Comparison of ENCODE assay signal across 17 cellular contexts in genomic region chr1:150798509-150798908, GRCh38. TPM values are rescaled to one million over a fixed set of nuclear protein-coding genes. Genes with fewer than 3 reads are reported as not detected.
DNase-seq lines count a peak whose midpoint lies in the region; ATAC-seq and TF ChIP-seq lines count a peak whose summit lies in the region.
"Had no signal": no experiment of that assay in that cellular context is flagged by ENCODE, and none has a peak within 500 bp of the region (broad histone marks: within the 10 kb centered on the region; RNA-seq: fewer than 3 reads in every experiment).

No MANE protein-coding gene starts in this region.

- peak; percentile 57 for ATAC-seq in sciatic nerve
- ATAC-seq in HG03457 (IDR thresholded peaks at IDR 0.05; ENCODE audit: unreplicated experiment) = no peak
- ATAC-seq: activated T-cell treated with anti-CD3 and anti-CD28 coated beads, Interleukin-2, amount 50 U/mL, for 72 hours; lower lobe of right lung had no signal

- H3K27ac Mint-ChIP-seq in brain = peak overlapping the region; percentile 10 to 52 (median 36)
- H3K27ac Mint-ChIP-seq in activated T-helper 1 cell treated with anti-CD3 and anti-CD28 coated beads, Interleukin-12 subunit alpha, Interleukin-12 subunit beta, Interleukin-2, Interleukin-4 antibody, amounts not matched to agents 30 ng/mL and 10 ng/mL and 1 ng/mL, durations not matched to agents 14 hours and 24 hours and 36 hours = no peak overlapping the region
- H3K27ac Mint-ChIP-seq: activated CD4-positive, alpha-beta T cell treated with anti-CD3 and anti-CD28 coated beads, Interleukin-2, amount 10 ng/mL, durations not matched to agents 24 days and 14 days; activated T-cell treated with anti-CD3 and anti-CD28 coated beads, Interleukin-2, amount 50 U/mL, for 72 hours; stimulated activated naive CD8-positive, alpha-beta T cell treated with anti-CD3 and anti-CD28 coated beads, Interleukin-15, Interleukin-2, amounts not matched to agents 100 ng/mL and 50 ng/mL, for 24 hours; T-helper 2 cell treated with Interferon-gamma antibody and Interleukin-4, amounts not matched to agents 5 μg/mL and 100 μg/mL, for 36 hours had no signal

- peaks cover 21% of the 10 kb centered on the region for H3K4me1 Mint-ChIP-seq in brain
- no peaks in the 10 kb centered on the region for H3K4me1 Mint-ChIP-seq in activated T-helper 1 cell treated with anti-CD3 and anti-CD28 coated beads, Interleukin-12 subunit alpha, Interleukin-12 subunit beta, Interleukin-2, Interleukin-4 antibody, amounts not matched to agents 30 ng/mL and 10 ng/mL and 1 ng/mL, durations not matched to agents 14 hours and 24 hours and 36 hours (ENCODE audit: low read depth)
- H3K4me1 Mint-ChIP-seq: activated CD4-positive, alpha-beta T cell treated with anti-CD3 and anti-CD28 coated beads, Interleukin-2, amount 10 ng/mL, durations not matched to agents 24 days and 14 days; CD4-positive, CD25-positive, alpha-beta regulatory T cell had no signal

- H3K36me3 Mint-ChIP-seq in brain = peaks cover 29% of the 10 kb centered on the region
- H3K36me3 Mint-ChIP-seq in activated T-helper 1 cell treated with anti-CD3 and anti-CD28 coated beads, Interleukin-12 subunit alpha, Interleukin-12 subunit beta, Interleukin-2, Interleukin-4 antibody, amounts not matched to agents 30 ng/mL and 10 ng/mL and 1 ng/mL, durations not matched to agents 14 hours and 24 hours and 36 hours (ENCODE audit: low read depth) = peaks cover 19% of the 10 kb centered on the region

- no peaks in the 10 kb centered on the region for H3K9me3 Mint-ChIP-seq in brain
- H3K9me3 Mint-ChIP-seq in activated T-helper 1 cell treated with anti-CD3 and anti-CD28 coated beads, Interleukin-12 subunit alpha, Interleukin-12 subunit beta, Interleukin-2, Interleukin-4 antibody, amounts not matched to agents 30 ng/mL and 10 ng/mL and 1 ng/mL, durations not matched to agents 14 hours and 24 hours and 36 hours = no peaks in the 10 kb centered on the region
- H3K9me3 Mint-ChIP-seq: activated CD4-positive, alpha-beta T cell treated with anti-CD3 and anti-CD28 coated beads, Interleukin-2, amount 10 ng/mL, durations not matched to agents 24 days and 14 days; activated T-cell treated with anti-CD3 and anti-CD28 coated beads, Interleukin-2, amount 50 U/mL, for 72 hours; CD4-positive, CD25-positive, alpha-beta regulatory T cell; neural crest cell; stimulated activated naive CD8-positive, alpha-beta T cell treated with anti-CD3 and anti-CD28 coated beads, Interleukin-15, Interleukin-2, amounts not matched to agents 100 ng/mL and 50 ng/mL, for 24 hours; T-helper 2 cell treated with Interferon-gamma antibody and Interleukin-4, amounts not matched to agents 5 μg/mL and 100 μg/mL, for 36 hours had no signal

- peak; percentile 99 for DNase-seq in NCI-H146 (lab: John Stamatoyannopoulos, UW)
- DNase-seq in NCI-H345 treated with DMSO at 0.1 percent for 48 hours (lab: John Stamatoyannopoulos, UW; ENCODE audit: unreplicated experiment) = peak; percentile 98
- no peak for DNase-seq in sciatic nerve (ENCODE audit: low spot score)
- no peak for DNase-seq in D341Med (ENCODE audit: low spot score)
- no peak for DNase-seq in activated T-helper 1 cell treated with anti-CD3 and anti-CD28 coated beads, Interleukin-12 subunit alpha, Interleukin-12 subunit beta, Interleukin-2, Interleukin-4 antibody, amounts not matched to agents 30 ng/mL and 10 ng/mL and 1 ng/mL, durations not matched to agents 14 hours and 24 hours and 36 hours (ENCODE audit: low spot score)
- DNase-seq: activated CD4-positive, alpha-beta T cell treated with anti-CD3 and anti-CD28 coated beads, Interleukin-2, amount 10 ng/mL, durations not matched to agents 24 days and 14 days; activated T-cell treated with anti-CD3 and anti-CD28 coated beads, Interleukin-2, amount 50 U/mL, for 72 hours; CD4-positive, CD25-positive, alpha-beta regulatory T cell; esophagus squamous epithelium; lower lobe of right lung; NCI-H446 treated with DMSO at 0.1 percent for 48 hours; small intestine had no signal

- no peak for TF ChIP-seq CTCF in brain (conservative IDR thresholded peaks at IDR 0.05)

- peak overlapping the region in 1 of 5 experiments; percentile 46 for H3K4me3 Mint-ChIP-seq in brain
- no peak overlapping the region for H3K4me3 Mint-ChIP-seq in activated T-helper 1 cell treated with anti-CD3 and anti-CD28 coated beads, Interleukin-12 subunit alpha, Interleukin-12 subunit beta, Interleukin-2, Interleukin-4 antibody, amounts not matched to agents 30 ng/mL and 10 ng/mL and 1 ng/mL, durations not matched to agents 14 hours and 24 hours and 36 hours
- H3K4me3 Mint-ChIP-seq: activated CD4-positive, alpha-beta T cell treated with anti-CD3 and anti-CD28 coated beads, Interleukin-2, amount 10 ng/mL, durations not matched to agents 24 days and 14 days; activated T-cell treated with anti-CD3 and anti-CD28 coated beads, Interleukin-2, amount 50 U/mL, for 72 hours; CD4-positive, CD25-positive, alpha-beta regulatory T cell; neural crest cell; stimulated activated naive CD8-positive, alpha-beta T cell treated with anti-CD3 and anti-CD28 coated beads, Interleukin-15, Interleukin-2, amounts not matched to agents 100 ng/mL and 50 ng/mL, for 24 hours; T-helper 2 cell treated with Interferon-gamma antibody and Interleukin-4, amounts not matched to agents 5 μg/mL and 100 μg/mL, for 36 hours had no signal

- no peaks in the 10 kb centered on the region for H3K27me3 Mint-ChIP-seq in brain
- no peaks in the 10 kb centered on the region for H3K27me3 Mint-ChIP-seq in activated T-helper 1 cell treated with anti-CD3 and anti-CD28 coated beads, Interleukin-12 subunit alpha, Interleukin-12 subunit beta, Interleukin-2, Interleukin-4 antibody, amounts not matched to agents 30 ng/mL and 10 ng/mL and 1 ng/mL, durations not matched to agents 14 hours and 24 hours and 36 hours (ENCODE audit: insufficient read depth)
- H3K27me3 Mint-ChIP-seq: activated CD4-positive, alpha-beta T cell treated with anti-CD3 and anti-CD28 coated beads, Interleukin-2, amount 10 ng/mL, durations not matched to agents 24 days and 14 days; CD4-positive, CD25-positive, alpha-beta regulatory T cell; stimulated activated naive CD8-positive, alpha-beta T cell treated with anti-CD3 and anti-CD28 coated beads, Interleukin-15, Interleukin-2, amounts not matched to agents 100 ng/mL and 50 ng/mL, for 24 hours had no signal

- intact Hi-C loops in sciatic nerve (cut with DNase I) = no loop called here
- intact Hi-C loops in activated T-helper 1 cell treated with anti-CD3 and anti-CD28 coated beads, Interleukin-12 subunit alpha, Interleukin-12 subunit beta, Interleukin-2, Interleukin-4 antibody, amounts not matched to agents 30 ng/mL and 10 ng/mL and 1 ng/mL, durations not matched to agents 14 hours and 24 hours and 36 hours (cut with micrococcal nuclease) = no loop called here

RNA-seq across cellular contexts. Expression of gene CTSK, which starts 9.6 kb away (rescaled TPM):
- polyA plus RNA-seq in brain (ENCODE audit: insufficient read depth, low read depth, low replicate concordance) = 4.0 TPM
- 101 TPM for total RNA-seq in sciatic nerve
- 1.8 and 2.7 TPM in 2 replicates for total RNA-seq in activated T-helper 1 cell treated with anti-CD3 and anti-CD28 coated beads, Interleukin-12 subunit alpha, Interleukin-12 subunit beta, Interleukin-2, Interleukin-4 antibody, amounts not matched to agents 30 ng/mL and 10 ng/mL and 1 ng/mL, durations not matched to agents 14 hours and 24 hours and 36 hours

RNA-seq across cellular contexts. Expression of gene CTSS, which starts 32.9 kb away (rescaled TPM):
- 7.8 TPM for polyA plus RNA-seq in brain (ENCODE audit: insufficient read depth, low read depth, low replicate concordance)
- total RNA-seq in sciatic nerve = 80.9 TPM
- total RNA-seq in activated T-helper 1 cell treated with anti-CD3 and anti-CD28 coated beads, Interleukin-12 subunit alpha, Interleukin-12 subunit beta, Interleukin-2, Interleukin-4 antibody, amounts not matched to agents 30 ng/mL and 10 ng/mL and 1 ng/mL, durations not matched to agents 14 hours and 24 hours and 36 hours = 31.7 and 34.2 TPM in 2 replicates

Comparison
In these comparisons a context has a peak if more than half of its experiments do, and no peak if none do; other contexts are left out.
1. DNase-seq: peak in NCI-H146 (single experiment) and NCI-H345 treated with DMSO at 0.1 percent for 48 hours (single experiment); none in sciatic nerve (single experiment), D341Med (single experiment) and activated T-helper 1 cell treated with anti-CD3 and anti-CD28 coated beads, Interleukin-12 subunit alpha, Interleukin-12 subunit beta, Interleukin-2, Interleukin-4 antibody, amounts not matched to agents 30 ng/mL and 10 ng/mL and 1 ng/mL, durations not matched to agents 14 hours and 24 hours and 36 hours (single experiment).
2. RNA of gene CTSK, which starts 9.6 kb away (total RNA-seq): 101 TPM in sciatic nerve (single experiment); 1.8 to 2.7 TPM in activated T-helper 1 cell treated with anti-CD3 and anti-CD28 coated beads, Interleukin-12 subunit alpha, Interleukin-12 subunit beta, Interleukin-2, Interleukin-4 antibody, amounts not matched to agents 30 ng/mL and 10 ng/mL and 1 ng/mL, durations not matched to agents 14 hours and 24 hours and 36 hours; every median in the first group is over 10 times any median in the second.